Comparison of ENCODE assay signal across 10 cellular contexts in the genomic region with DNA sequence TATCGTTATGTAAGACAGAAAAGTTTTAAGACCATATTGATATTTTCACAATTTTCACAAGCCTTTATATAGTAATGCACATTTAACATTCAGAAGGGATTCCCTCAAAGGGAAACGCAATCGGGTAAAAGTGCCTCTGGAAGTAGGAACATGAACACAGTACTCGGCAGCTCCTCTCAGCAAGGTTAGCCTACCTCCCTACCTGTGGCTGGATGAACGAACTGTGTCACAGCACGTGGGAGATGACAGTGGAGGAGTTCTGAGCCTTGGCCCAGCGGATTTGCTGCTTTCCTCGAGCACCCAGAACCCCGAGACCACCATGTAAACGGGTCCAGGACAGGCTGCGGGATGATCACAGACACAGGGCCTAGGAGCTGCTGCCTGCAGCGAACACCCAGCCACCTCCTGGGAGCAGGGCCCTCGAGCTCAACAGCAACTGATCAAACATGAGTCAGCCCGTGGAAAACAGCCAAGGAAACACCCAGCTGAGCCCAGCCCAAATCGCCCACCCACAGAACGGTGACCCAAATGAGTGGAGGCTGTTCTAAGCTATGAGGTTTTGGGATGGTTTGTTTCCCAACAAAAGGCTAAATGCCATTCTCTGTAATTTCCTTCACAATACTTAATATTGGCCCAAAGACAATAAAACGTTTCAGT. TPM values are rescaled to one million over a fixed set of nuclear protein-coding genes. Genes with fewer than 3 reads are reported as not detected.
DNase-seq lines count a peak whose midpoint lies in the region; ATAC-seq and TF ChIP-seq lines count a peak whose summit lies in the region.
"Had no signal": no experiment of that assay in that cellular context is flagged by ENCODE, and none has a peak within 500 bp of the region (broad histone marks: within the 10 kb centered on the region; RNA-seq: fewer than 3 reads in every experiment).

No MANE protein-coding gene starts in this region.

- H3K4me3 ChIP-seq in AG04449 (ENCODE audit: low read depth, low read length): no peak overlapping the region; the same call in 1 of the 2 replicates
- no peak overlapping the region for H3K4me3 ChIP-seq in epithelial cell of esophagus (ENCODE audit: low read length)

- no peak for ATAC-seq in GM19395 (IDR thresholded peaks at IDR 0.05; ENCODE audit: unreplicated experiment)
- ATAC-seq in HG03521 (IDR thresholded peaks at IDR 0.05; ENCODE audit: unreplicated experiment): no peak
- ATAC-seq in GM21723 (IDR thresholded peaks at IDR 0.05; ENCODE audit: unreplicated experiment): no peak

- TF ChIP-seq CTCF in AG04449 (IDR thresholded peaks at IDR 0.05; ENCODE audit: insufficient read depth, low read length, missing control alignments): no peak
- TF ChIP-seq CTCF in epithelial cell of esophagus (IDR thresholded peaks at IDR 0.05; ENCODE audit: insufficient read depth, low read depth, low read length, missing control alignments): no peak

- peak; percentile 38 for DNase-seq in AG04449 (ENCODE audit: low read depth, low spot score)
- DNase-seq in M059J (ENCODE audit: low read depth): peak; percentile 86
- peak; percentile 93 for DNase-seq in epithelial cell of esophagus (ENCODE audit: low read depth)
- DNase-seq in mucosa of gallbladder (ENCODE audit: low spot score): peak; percentile 59
- no peak for DNase-seq in stimulated activated CD4-positive, alpha-beta T cell treated with anti-CD3 and anti-CD28 coated beads, Interleukin-15, amount 100 ng/mL, for 24 hours
- DNase-seq: cortex of kidney, NCI-H774 had no signal

- CTCF ChIA-PET in AG04449 (lab: Yijun Ruan, JAX): interaction anchor here (1.2 kb wide), 1 partner anchor 14 kb away, joined by 4 read pairs; no protein-coding TSS in a partner anchor

- POLR2A ChIA-PET in AG04449 (lab: Yijun Ruan, JAX): interaction anchor here (0.7 kb wide), 1 partner anchor 27 kb away, joined by 3 read pairs; no protein-coding TSS in a partner anchor

RNA-seq across cellular contexts. Expression of a gene that starts 30.4 kb away (rescaled TPM):
- 67.0 and 112 TPM in 2 replicates for total RNA-seq in M059J (2014; rRNA removed; shearing (Covaris generic))
- 172 TPM for total RNA-seq in mucosa of gallbladder
